Comparison of ENCODE assay signal across 9 cellular contexts in the genomic region with DNA sequence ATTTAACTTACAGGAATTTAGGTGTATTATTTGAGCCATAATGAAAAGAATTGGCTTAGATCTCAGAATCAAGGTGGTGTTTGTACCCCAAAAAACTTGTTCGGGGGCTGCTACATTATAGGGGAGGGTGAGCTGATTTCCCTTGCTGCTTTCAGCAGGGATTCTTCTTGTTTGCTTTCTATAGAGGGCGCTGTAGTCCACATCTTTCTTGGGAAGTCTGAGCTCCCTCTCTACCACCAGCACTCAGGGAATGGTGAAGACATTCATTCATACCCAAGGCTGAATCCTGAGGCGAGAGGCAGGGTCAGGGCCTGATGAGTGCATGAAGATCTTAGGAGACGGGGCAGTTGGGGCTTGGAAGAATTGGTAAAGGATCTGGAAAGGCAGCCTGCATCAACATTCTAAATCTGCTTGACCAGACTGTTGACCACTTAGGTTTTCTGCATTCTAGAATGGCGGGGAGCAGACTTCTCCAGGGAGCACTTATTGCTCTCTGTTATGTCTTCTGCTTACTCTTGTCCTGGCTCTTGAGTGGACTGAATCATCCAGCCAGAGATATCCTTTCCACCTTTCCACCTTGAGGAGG. TPM values are rescaled to one million over a fixed set of nuclear protein-coding genes. Genes with fewer than 3 reads are reported as not detected.
DNase-seq lines count a peak whose midpoint lies in the region; ATAC-seq, FAIRE-seq and TF ChIP-seq lines count a peak whose summit lies in the region.
"Had no signal": no experiment of that assay in that cellular context is flagged by ENCODE, and none has a peak within 500 bp of the region (broad histone marks: within the 10 kb centered on the region; RNA-seq: fewer than 3 reads in every experiment).

No MANE protein-coding gene starts in this region.

- TF ChIP-seq POLR2A in H54 (IDR thresholded peaks at IDR 0.05; ENCODE audit: low read depth, low read length) (no peak), transverse colon (IDR thresholded peaks at IDR 0.05) (no peak), GM12892 (IDR thresholded peaks at IDR 0.05; ENCODE audit: low read depth, low read length) (no peak)

- POLR2A ChIA-PET in Panc1 (lab: Charles Lee), result no interaction called here

- in situ Hi-C loops in Panc1 (cut with HindIII; ENCODE audit: low pct_unique_long_range_greater_than_20kb, low sequenced_read_pairs) (no loop called here), transverse colon (cut with MboI; ENCODE audit: low pct_ligation_motif_present in 1 of 4, low pct_unique_long_range_greater_than_20kb in 1 of 4, low sequenced_read_pairs in 3 of 4) (no loop called here)

- H3K27ac ChIP-seq in Panc1 (ENCODE audit: low read length), result no peak overlapping the region
- no peak overlapping the region for H3K27ac ChIP-seq in transverse colon

- TF ChIP-seq CTCF in AG09309 (IDR thresholded peaks at IDR 0.05; ENCODE audit: control insufficient read depth, insufficient read depth, low read depth, low read length, missing control alignments) (peak; percentile 51), Panc1 (IDR thresholded peaks at IDR 0.05) (peak; percentile 71), fibroblast of mammary gland (conservative IDR thresholded peaks at IDR 0.05; ENCODE audit: control insufficient read depth, insufficient read depth, low read depth, low read length) (peak; percentile 65), transverse colon (IDR thresholded peaks at IDR 0.05) (peak; percentile 41 to 64 (median 51))

- intact Hi-C loops in Panc1 (cut with micrococcal nuclease; ENCODE audit: unreplicated experiment) (no loop called here), transverse colon (cut with DNase I; ENCODE audit: low total_unique reads) (no loop called here)

- H3K27me3 ChIP-seq in Panc1 (ENCODE audit: control insufficient read depth, insufficient read depth, low read length), result no peaks in the 10 kb centered on the region
- H3K27me3 ChIP-seq in transverse colon, result no peaks in the 10 kb centered on the region

- 0 out of 2 replicates have a peak, but pooled peaks have one; percentile 32 for ATAC-seq in Panc1

- H3K9me3 ChIP-seq in Panc1 (ENCODE audit: control insufficient read depth, insufficient read depth, low read depth, low read length), result no peaks in the 10 kb centered on the region
- H3K9me3 ChIP-seq in transverse colon, result no peaks in the 10 kb centered on the region

- FAIRE-seq in H54 (lab: Jason Lieb, UNC), result no peak
- FAIRE-seq in GM12892 (lab: Jason Lieb, UNC), result no peak

- BruUV-seq in Panc1 (replicated peaks; lab: Mats Ljungman, UMichigan), result no TSS peak

- no peak for TF ChIP-seq EP300 in transverse colon (IDR thresholded peaks at IDR 0.05; ENCODE audit: low read depth)

- CTCF ChIA-PET in Panc1 (lab: Charles Lee), result no interaction called here

- no peaks in the 10 kb centered on the region for H3K4me1 ChIP-seq in Panc1 (ENCODE audit: control insufficient read depth, insufficient read depth, low read length)
- H3K4me1 ChIP-seq in transverse colon, result peaks cover 0 to 7% (median 0%) of the 10 kb centered on the region in 4 donors

- DNase-seq in AG09309 (ENCODE audit: low read depth) (peak; percentile 16), H54 (ENCODE audit: insufficient read length, low spot score) (peak; percentile 61), Panc1 (ENCODE audit: low read depth, low spot score) (no peak), fibroblast of mammary gland (ENCODE audit: low read depth) (peak; percentile 62), transverse colon (no peak), GM12892 (ENCODE audit: insufficient read length) (no peak)
- DNase-seq in activated T-cell treated with anti-CD3 and anti-CD28 coated beads, Interleukin-2, amount 50 U/mL, for 1 hour, result no peak
- DNase-seq in activated effector memory CD4-positive, alpha-beta T cell treated with anti-CD3 and anti-CD28 coated beads, Interleukin-2, amount 50 U/mL, for 16 hours, result no peak

- WGBS in transverse colon (ENCODE audit: low coverage in 1 of 2), 2 donors, result 20 to 41% methylated on average over 1 to 5 of the region's 5 CpGs

- H3K4me3 ChIP-seq in AG09309 (ENCODE audit: control insufficient read depth, low read depth, low read length) (no peak overlapping the region), Panc1 (ENCODE audit: low read depth in 2 of 2, low read length in 2 of 2) (no peak overlapping the region), fibroblast of mammary gland (ENCODE audit: control insufficient read depth, low read depth, low read length) (no peak overlapping the region), transverse colon (no peak overlapping the region)

- peaks cover 4% of the 10 kb centered on the region; the same call in 1 of the 2 replicates for H3K36me3 ChIP-seq in Panc1 (ENCODE audit: control insufficient read depth, insufficient read depth, low read length)
- no peaks in the 10 kb centered on the region for H3K36me3 ChIP-seq in transverse colon

RNA-seq across cellular contexts. Expression of a gene that starts 18.9 kb away (rescaled TPM):
- total RNA-seq in Panc1 (2021; ENCODE audit: unreplicated experiment), result not detected
- 0.34 TPM for polyA plus RNA-seq in Panc1 (2012; ENCODE audit: insufficient read length)
- not detected for total RNA-seq in transverse colon
- polyA plus RNA-seq in GM12892 (2012; ENCODE audit: missing spikeins), result not detected
- polyA plus RNA-seq: esophagus had no signal

RNA-seq across cellular contexts. Expression of a gene that starts 23.8 kb away (rescaled TPM):
- total RNA-seq in Panc1 (2021; ENCODE audit: unreplicated experiment) (38.4 TPM), transverse colon (10 to 100 TPM; 13.1 to 20.3 (median 16.7) TPM)
- polyA plus RNA-seq in Panc1 (2012; ENCODE audit: insufficient read length), result 21.9 TPM
- polyA plus RNA-seq in GM12892 (2012; ENCODE audit: missing spikeins), result not detected

RNA-seq across cellular contexts. Expression of a gene that starts 54.2 kb away (rescaled TPM):
- not detected for total RNA-seq in Panc1 (2021; ENCODE audit: unreplicated experiment)
- polyA plus RNA-seq in Panc1 (2012; ENCODE audit: insufficient read length), result not detected
- total RNA-seq in transverse colon, result 1 to 10 TPM in 1 of 4 donors, under 1 TPM in 3; 0.37 to 1.4 (median 0.81) TPM
- polyA plus RNA-seq in GM12892 (2012; ENCODE audit: missing spikeins), result not detected

Comparison
In these comparisons a context has a peak if more than half of its experiments do, and no peak if none do; other contexts are left out.
1. DNase-seq: peak in AG09309 (single experiment), H54 (single experiment) and fibroblast of mammary gland (single experiment); none in Panc1 (single experiment), transverse colon (single experiment), activated T-cell treated with anti-CD3 and anti-CD28 coated beads, Interleukin-2, amount 50 U/mL, for 1 hour (single experiment), GM12892 (single experiment) and activated effector memory CD4-positive, alpha-beta T cell treated with anti-CD3 and anti-CD28 coated beads, Interleukin-2, amount 50 U/mL, for 16 hours (single experiment).
2. Peak in every context shown above with its lines, with median percentiles within 50 percentile points of each other: CTCF ChIP-seq.